8 cellular contexts compared by ENCODE assay signal in genomic region chr11:63916837-63917684, GRCh38. TPM values are rescaled to one million over a fixed set of nuclear protein-coding genes. Genes with fewer than 3 reads are reported as not detected.
DNase-seq lines count a peak whose midpoint lies in the region; TF ChIP-seq lines count a peak whose summit lies in the region.

RCOR2 (minus strand) TSS chr11:63917164; CDS start chr11:63916456, 708 bp downstream.

- H3K4me1 Mint-ChIP-seq in nephron progenitor cell: peaks cover 57% of the 10 kb centered on the region

- H3K36me3 ChIP-seq in KOPT-K1 (ENCODE audit: insufficient read depth, low read length) (no peaks in the 10 kb centered on the region; the same call in 1 of the 2 replicates), Peyer's patch (no peaks in the 10 kb centered on the region), subcutaneous abdominal adipose tissue (ENCODE audit: control insufficient read depth in 5 of 5, insufficient read depth in 5 of 5, low read length in 5 of 5) (no peaks in the 10 kb centered on the region)

- H3K9me3 Mint-ChIP-seq in nephron progenitor cell: peaks cover 3% of the 10 kb centered on the region

- peaks cover 11 to 58% (median 28%) of the 10 kb centered on the region in 4 donors for H3K4me1 ChIP-seq in Peyer's patch
- H3K4me1 ChIP-seq in subcutaneous abdominal adipose tissue (ENCODE audit: control insufficient read depth in 5 of 5, insufficient read depth in 5 of 5, low read length in 5 of 5): peaks cover 0 to 54% (median 47%) of the 10 kb centered on the region in 5 donors

- TF ChIP-seq POLR2A in Peyer's patch (IDR thresholded peaks at IDR 0.05): no peak

- H3K9me3 ChIP-seq in KOPT-K1 (ENCODE audit: insufficient read depth, low read length, poor library complexity, severe bottlenecking) (no peaks in the 10 kb centered on the region), Peyer's patch (no peaks in the 10 kb centered on the region), subcutaneous abdominal adipose tissue (ENCODE audit: control insufficient read depth in 5 of 5, low read length in 5 of 5) (peaks cover 0 to 4% (median 0%) of the 10 kb centered on the region in 5 donors)

- peak within 1 kb of the TSS; percentile 45 to 60 (median 57) for H3K4me3 ChIP-seq in Peyer's patch
- H3K4me3 ChIP-seq in subcutaneous abdominal adipose tissue (ENCODE audit: low read depth in 1 of 5, low read length in 5 of 5): peak within 1 kb of the TSS; percentile 55 to 66 (median 61)

- H3K27me3 ChIP-seq in Peyer's patch (no peaks in the 10 kb centered on the region), subcutaneous abdominal adipose tissue (ENCODE audit: control insufficient read depth in 5 of 5, insufficient read depth in 4 of 5, low read length in 5 of 5) (no peaks in the 10 kb centered on the region)

- no peaks in the 10 kb centered on the region for H3K27me3 Mint-ChIP-seq in nephron progenitor cell (ENCODE audit: low read depth, poor library complexity)

- peak within 1 kb of the TSS; percentile 91 for H3K4me3 Mint-ChIP-seq in nephron progenitor cell

- peak within 1 kb of the TSS; percentile 96 for H3K27ac Mint-ChIP-seq in nephron progenitor cell

- H3K9ac ChIP-seq in subcutaneous abdominal adipose tissue (ENCODE audit: low read length in 5 of 5): peak within 1 kb of the TSS in 3 of 5 donors; percentile 7 to 56 (median 8)

- H3K27ac ChIP-seq in KOPT-K1 (ENCODE audit: low read depth, low read length, poor library complexity, severe bottlenecking) (peak within 1 kb of the TSS; percentile 42), Peyer's patch (peak within 1 kb of the TSS; percentile 62 to 91 (median 74)), subcutaneous abdominal adipose tissue (ENCODE audit: low read depth, low read length) (peak within 1 kb of the TSS; percentile 46)

- DNase-seq in EH (ENCODE audit: low read depth): peak; percentile 81
- DNase-seq in Peyer's patch: peak; percentile 63 to 85 (median 77)
- peak; percentile 84 for DNase-seq in activated effector memory CD4-positive, alpha-beta T cell treated with anti-CD3 and anti-CD28 coated beads, Interleukin-2, amount 50 U/mL, for 16 hours
- peak; percentile 63 for DNase-seq in fibroblast of the conjunctiva (ENCODE audit: low read depth)
- DNase-seq in nephron progenitor cell: peak; percentile 88
- no peak for DNase-seq in retina

- TF ChIP-seq CTCF in Peyer's patch (IDR thresholded peaks at IDR 0.05) (no peak), nephron progenitor cell (IDR thresholded peaks at IDR 0.05) (no peak)

- H3K36me3 Mint-ChIP-seq in nephron progenitor cell (ENCODE audit: low read depth): peaks cover 17% of the 10 kb centered on the region

RNA-seq across cellular contexts. Expression of gene RCOR2, which starts in this region (rescaled TPM):
- under 1 TPM in 2 of 4 donors, not detected in 2; 0.57 to 0.67 TPM for total RNA-seq in Peyer's patch

Comparison
In these comparisons a context has a peak if more than half of its experiments do, and no peak if none do; other contexts are left out.
1. Peak in DNase-seq, H3K4me3 ChIP-seq and H3K27ac ChIP-seq in Peyer's patch; RNA of the gene not detected or under 1 TPM.